In the genomic region with DNA sequence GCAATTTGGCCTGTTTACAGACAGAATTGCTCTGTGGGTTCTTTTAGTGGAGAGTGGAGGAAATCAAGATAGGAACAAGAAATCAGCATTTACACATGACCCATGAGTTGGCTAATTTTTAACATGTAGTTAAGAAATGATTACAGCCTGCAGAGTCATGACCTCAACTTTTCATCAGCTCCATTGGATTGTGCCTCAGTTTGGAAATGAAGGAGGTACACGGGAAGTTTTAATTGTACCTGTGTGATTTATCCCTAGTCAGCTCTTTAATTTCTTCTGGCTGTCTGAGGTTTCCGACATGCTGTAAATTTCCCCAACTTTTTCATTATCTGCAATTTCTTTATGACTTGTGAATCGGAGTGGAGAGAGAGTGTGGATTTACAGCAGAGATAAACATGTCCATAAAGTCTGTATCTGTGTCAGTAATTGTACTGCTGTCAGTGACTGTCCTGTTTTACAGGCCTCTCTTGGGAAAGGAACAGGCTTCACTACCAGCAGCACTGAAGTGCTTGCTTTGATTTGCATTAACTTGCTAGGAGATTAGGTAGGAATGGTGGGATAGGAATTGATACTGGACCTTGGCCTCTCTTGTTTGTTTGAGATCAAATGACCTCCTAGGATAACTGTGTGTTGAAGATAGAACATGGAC, we compare ENCODE assay signal across 15 cellular contexts. TPM values are rescaled to one million over a fixed set of nuclear protein-coding genes. Genes with fewer than 3 reads are reported as not detected.
A peak's percentile ranks its signal among the peaks of the same experiment; 100 is the strongest.
DNase-seq lines count a peak whose midpoint lies in the region; ATAC-seq, FAIRE-seq and TF ChIP-seq lines count a peak whose summit lies in the region.
"Had no signal": no experiment of that assay in that cellular context is flagged by ENCODE, and none has a peak within 500 bp of the region (broad histone marks: within the 10 kb centered on the region; RNA-seq: fewer than 3 reads in every experiment).

No MANE protein-coding gene starts in this region.

- peaks cover 8% of the 10 kb centered on the region; the same call in 1 of the 2 replicates for H3F3A ChIP-seq in PC-9 (ENCODE audit: insufficient read depth, low read depth)

- H3K9me2 ChIP-seq in PC-9 (ENCODE audit: insufficient read depth) = no peaks in the 10 kb centered on the region

- peak overlapping the region; percentile 57 for H3K27ac Mint-ChIP-seq in Caco-2 (ENCODE audit: unreplicated experiment)
- peak overlapping the region in 4 of 6 donors; percentile 22 to 70 (median 35) for H3K27ac Mint-ChIP-seq in naive B cell

- H3K27me3 ChIP-seq in Caco-2 (replicated peaks; ENCODE audit: control insufficient read depth, insufficient read depth, low read length) = no peaks in the 10 kb centered on the region
- H3K27me3 ChIP-seq in PC-9 (ENCODE audit: insufficient read depth, low read depth) = no peaks in the 10 kb centered on the region

- H3K36me3 Mint-ChIP-seq in Caco-2 (ENCODE audit: insufficient read depth, unreplicated experiment) (no peaks in the 10 kb centered on the region), naive B cell (peaks cover 0 to 6% of the 10 kb centered on the region in 2 donors)

- BruUV-seq in Caco-2 (replicated peaks; lab: Mats Ljungman, UMichigan) (no TSS peak), PC-9 (replicated peaks; lab: Mats Ljungman, UMichigan) (no TSS peak)

- H4K20me1 ChIP-seq in PC-9 (ENCODE audit: insufficient read depth) = 0 out of 2 replicates have a peak, but pooled peaks cover 4% of the 10 kb centered on the region

- H3K4me3 ChIP-seq in Caco-2 (ENCODE audit: low read depth, low read length) (0 out of 2 replicates have a peak overlapping the region, but pooled peaks have one; percentile 7), HEK293 (ENCODE audit: low read depth, low read length) (no peak overlapping the region), PC-9 (no peak overlapping the region)
- H3K4me3 ChIP-seq: thoracic aorta had no signal

- H3K27ac ChIP-seq in HEK293 (ENCODE audit: extremely low read depth, low read depth, low read length) = peak overlapping the region; percentile 49; the same call in 1 of the 2 replicates
- no peak overlapping the region for H3K27ac ChIP-seq in PC-9
- H3K27ac ChIP-seq: thoracic aorta had no signal

- CTCF ChIA-PET in Caco-2 (lab: Charles Lee) = no interaction called here
- CTCF ChIA-PET in HEK293 (lab: Yijun Ruan, JAX) = interaction anchor here (0.7 to 1.4 kb wide), 3 partner anchors 10 to 476 kb away, joined by 3 read pairs; no protein-coding TSS in a partner anchor
- CTCF ChIA-PET in PC-9 (lab: Charles Lee) = no interaction called here

- no peak for TF ChIP-seq CTCF in Caco-2 (IDR thresholded peaks at IDR 0.05; ENCODE audit: insufficient read depth in 1 of 2, low read depth in 1 of 2, low read length in 1 of 2, severe bottlenecking in 1 of 2, unreplicated experiment in 1 of 2)
- TF ChIP-seq CTCF in HEK293 (tag by site-specific recombination; IDR thresholded peaks at IDR 0.05) = no peak
- no peak for TF ChIP-seq CTCF in PC-9 (conservative IDR thresholded peaks at IDR 0.05)

- H3K9me3 ChIP-seq in Caco-2 (no peaks in the 10 kb centered on the region), HEK293 (ENCODE audit: control insufficient read depth, insufficient read depth, low read depth, low read length) (no peaks in the 10 kb centered on the region), PC-9 (ENCODE audit: insufficient read depth, low read depth) (no peaks in the 10 kb centered on the region)
- H3K9me3 ChIP-seq: thoracic aorta had no signal

- H3K9me3 Mint-ChIP-seq in Caco-2 (ENCODE audit: unreplicated experiment) (no peaks in the 10 kb centered on the region), naive B cell (peaks cover 0 to 4% (median 0%) of the 10 kb centered on the region in 7 donors)

- no peak overlapping the region for H3K4me2 ChIP-seq in PC-9

- DNase-seq in Caco-2 = peak; percentile 15 to 44
- no peak for DNase-seq in naive B cell
- DNase-seq in PC-9 = no peak
- DNase-seq: activated CD4-positive, alpha-beta T cell treated with anti-CD3 and anti-CD28 coated beads, Interleukin-2, amount 50 U/mL, for 4 hours; activated gamma-delta T cell treated with Interleukin-2 at 50 U/mL for 16 hours; glutamatergic neuron; left ventricle myocardium superior had no signal

- H3K36me3 ChIP-seq in Caco-2 (ENCODE audit: control insufficient read depth, insufficient read depth, low read length) (no peaks in the 10 kb centered on the region), HEK293 (ENCODE audit: control insufficient read depth in 2 of 2, insufficient read depth in 1 of 2, low read length in 2 of 2) (no peaks in the 10 kb centered on the region), PC-9 (ENCODE audit: low read depth) (no peaks in the 10 kb centered on the region)
- H3K36me3 ChIP-seq: thoracic aorta had no signal

- peaks cover 25% of the 10 kb centered on the region for H3K4me1 ChIP-seq in Caco-2
- H3K4me1 ChIP-seq in HEK293 (ENCODE audit: control insufficient read depth, insufficient read depth, low read length) = peaks cover 30% of the 10 kb centered on the region
- no peaks in the 10 kb centered on the region for H3K4me1 ChIP-seq in PC-9 (replicated peaks; ENCODE audit: insufficient read depth)

- ATAC-seq in naive B cell (ENCODE audit: low read depth in 2 of 2) (no peak), HG03108 (IDR thresholded peaks at IDR 0.05; ENCODE audit: unreplicated experiment) (no peak), GM21717 (IDR thresholded peaks at IDR 0.05; ENCODE audit: unreplicated experiment) (no peak), HG02973 (IDR thresholded peaks at IDR 0.05; ENCODE audit: unreplicated experiment) (no peak)
- ATAC-seq: left ventricle myocardium superior, Panc1 had no signal

- POLR2A ChIA-PET in Caco-2 (lab: Charles Lee) = no interaction called here
- POLR2A ChIA-PET in HEK293 (lab: Yijun Ruan, JAX) = no interaction called here
- POLR2A ChIA-PET in PC-9 (lab: Charles Lee; ENCODE audit: unreplicated experiment) = interaction anchor here (0.5 kb wide), 1 partner anchor 377 kb away, joined by 4 read pairs; no protein-coding TSS in a partner anchor

- peaks cover 23% of the 10 kb centered on the region for H3K4me1 Mint-ChIP-seq in Caco-2 (ENCODE audit: low read depth, unreplicated experiment)
- peaks cover 7 to 18% (median 14%) of the 10 kb centered on the region in 3 donors for H3K4me1 Mint-ChIP-seq in naive B cell

- H3K4me3 Mint-ChIP-seq in Caco-2 (ENCODE audit: unreplicated experiment) (peak overlapping the region; percentile 59), naive B cell (no peak overlapping the region)

- intact Hi-C loops in Caco-2 (cut with micrococcal nuclease; ENCODE audit: unreplicated experiment) = no loop called here
- intact Hi-C loops in PC-9 (cut with micrococcal nuclease; ENCODE audit: unreplicated experiment) = no loop called here

- no peak overlapping the region for H2AFZ ChIP-seq in PC-9

- no peaks in the 10 kb centered on the region for H3K79me2 ChIP-seq in PC-9 (ENCODE audit: low read depth)

- FAIRE-seq in colon (lab: Jason Lieb, UNC) = peak; percentile 14
- FAIRE-seq: endometrium had no signal

- H3K27me3 Mint-ChIP-seq in Caco-2 (ENCODE audit: insufficient read depth, unreplicated experiment) = no peaks in the 10 kb centered on the region
- H3K27me3 Mint-ChIP-seq in naive B cell = no peaks in the 10 kb centered on the region

TF ChIP-seq in HEK293, 187 proteins besides CTCF, POLR2A, EP300 and RAD21 (continues in another document):
- no peak for TF ChIP-seq ZNF311 (tag by site-specific recombination; IDR thresholded peaks at IDR 0.05; ENCODE audit: borderline replicate concordance)
- TF ChIP-seq ZNF747 (tag by site-specific recombination; IDR thresholded peaks at IDR 0.05) = no peak
- TF ChIP-seq ZNF184 (tag by site-specific recombination; IDR thresholded peaks at IDR 0.05) = no peak
- 0 out of 2 replicates have a peak, but pooled peaks have one; percentile 19 for TF ChIP-seq ZBTB17 (tag by site-specific recombination; IDR thresholded peaks at IDR 0.05)
- TF ChIP-seq, protein P1, sequence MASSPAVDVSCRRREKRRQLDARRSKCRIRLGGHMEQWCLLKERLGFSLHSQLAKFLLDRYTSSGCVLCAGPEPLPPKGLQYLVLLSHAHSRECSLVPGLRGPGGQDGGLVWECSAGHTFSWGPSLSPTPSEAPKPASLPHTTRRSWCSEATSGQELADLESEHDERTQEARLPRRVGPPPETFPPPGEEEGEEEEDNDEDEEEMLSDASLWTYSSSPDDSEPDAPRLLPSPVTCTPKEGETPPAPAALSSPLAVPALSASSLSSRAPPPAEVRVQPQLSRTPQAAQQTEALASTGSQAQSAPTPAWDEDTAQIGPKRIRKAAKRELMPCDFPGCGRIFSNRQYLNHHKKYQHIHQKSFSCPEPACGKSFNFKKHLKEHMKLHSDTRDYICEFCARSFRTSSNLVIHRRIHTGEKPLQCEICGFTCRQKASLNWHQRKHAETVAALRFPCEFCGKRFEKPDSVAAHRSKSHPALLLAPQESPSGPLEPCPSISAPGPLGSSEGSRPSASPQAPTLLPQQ (tag by site-specific recombination; IDR thresholded peaks at IDR 0.05) = no peak
- TF ChIP-seq ZNF529 (tag by site-specific recombination; IDR thresholded peaks at IDR 0.05; ENCODE audit: insufficient replicate concordance) = no peak
- TF ChIP-seq ZNF701 (tag by site-specific recombination; IDR thresholded peaks at IDR 0.05) = no peak
- TF ChIP-seq OVOL3 (tag by site-specific recombination; IDR thresholded peaks at IDR 0.05) = peak; percentile 34; the same call in 1 of the 2 replicates
- peak; percentile 41; the same call in 1 of the 2 replicates for TF ChIP-seq KLF16 (tag by site-specific recombination; IDR thresholded peaks at IDR 0.05)
- TF ChIP-seq ZNF558 (tag by site-specific recombination; IDR thresholded peaks at IDR 0.05) = no peak
- TF ChIP-seq, protein P2, sequence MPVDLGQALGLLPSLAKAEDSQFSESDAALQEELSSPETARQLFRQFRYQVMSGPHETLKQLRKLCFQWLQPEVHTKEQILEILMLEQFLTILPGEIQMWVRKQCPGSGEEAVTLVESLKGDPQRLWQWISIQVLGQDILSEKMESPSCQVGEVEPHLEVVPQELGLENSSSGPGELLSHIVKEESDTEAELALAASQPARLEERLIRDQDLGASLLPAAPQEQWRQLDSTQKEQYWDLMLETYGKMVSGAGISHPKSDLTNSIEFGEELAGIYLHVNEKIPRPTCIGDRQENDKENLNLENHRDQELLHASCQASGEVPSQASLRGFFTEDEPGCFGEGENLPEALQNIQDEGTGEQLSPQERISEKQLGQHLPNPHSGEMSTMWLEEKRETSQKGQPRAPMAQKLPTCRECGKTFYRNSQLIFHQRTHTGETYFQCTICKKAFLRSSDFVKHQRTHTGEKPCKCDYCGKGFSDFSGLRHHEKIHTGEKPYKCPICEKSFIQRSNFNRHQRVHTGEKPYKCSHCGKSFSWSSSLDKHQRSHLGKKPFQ (tag by site-specific recombination; IDR thresholded peaks at IDR 0.05) = peak; percentile 78
- no peak for TF ChIP-seq ZSCAN23 (tag by site-specific recombination; IDR thresholded peaks at IDR 0.05)
- TF ChIP-seq ZNF426 (tag by site-specific recombination; IDR thresholded peaks at IDR 0.05) = no peak

RNA-seq across cellular contexts. Expression of a gene that starts 49.2 kb away (rescaled TPM):
- total RNA-seq in Caco-2 (2022) = 11.3 and 11.8 TPM in 2 replicates
- polyA plus RNA-seq in naive B cell (ENCODE audit: low read depth in 6 of 6) = 10 to 100 TPM in 5 of 6 donors, 1 to 10 TPM in 1; 7.4 to 19.1 (median 11.9) TPM
- total RNA-seq in PC-9 (2021) = 18.8 TPM in 2 replicates

RNA-seq across cellular contexts. Expression of a gene that starts 49.7 kb away (rescaled TPM):
- total RNA-seq in Caco-2 (2022) = 25.9 and 30.0 TPM in 2 replicates
- 10 to 100 TPM; 14.5 to 24.3 (median 20.6) TPM for polyA plus RNA-seq in naive B cell (ENCODE audit: low read depth in 6 of 6)
- 53.1 and 54.5 TPM in 2 replicates for total RNA-seq in PC-9 (2021)

Comparison
In these comparisons a context has a peak if more than half of its experiments do, and no peak if none do; other contexts are left out.
1. DNase-seq: peak in Caco-2 (2 of 2); none in naive B cell (single experiment) and PC-9 (0 of 2).